8 cellular contexts compared by ENCODE assay signal in the genomic region with DNA sequence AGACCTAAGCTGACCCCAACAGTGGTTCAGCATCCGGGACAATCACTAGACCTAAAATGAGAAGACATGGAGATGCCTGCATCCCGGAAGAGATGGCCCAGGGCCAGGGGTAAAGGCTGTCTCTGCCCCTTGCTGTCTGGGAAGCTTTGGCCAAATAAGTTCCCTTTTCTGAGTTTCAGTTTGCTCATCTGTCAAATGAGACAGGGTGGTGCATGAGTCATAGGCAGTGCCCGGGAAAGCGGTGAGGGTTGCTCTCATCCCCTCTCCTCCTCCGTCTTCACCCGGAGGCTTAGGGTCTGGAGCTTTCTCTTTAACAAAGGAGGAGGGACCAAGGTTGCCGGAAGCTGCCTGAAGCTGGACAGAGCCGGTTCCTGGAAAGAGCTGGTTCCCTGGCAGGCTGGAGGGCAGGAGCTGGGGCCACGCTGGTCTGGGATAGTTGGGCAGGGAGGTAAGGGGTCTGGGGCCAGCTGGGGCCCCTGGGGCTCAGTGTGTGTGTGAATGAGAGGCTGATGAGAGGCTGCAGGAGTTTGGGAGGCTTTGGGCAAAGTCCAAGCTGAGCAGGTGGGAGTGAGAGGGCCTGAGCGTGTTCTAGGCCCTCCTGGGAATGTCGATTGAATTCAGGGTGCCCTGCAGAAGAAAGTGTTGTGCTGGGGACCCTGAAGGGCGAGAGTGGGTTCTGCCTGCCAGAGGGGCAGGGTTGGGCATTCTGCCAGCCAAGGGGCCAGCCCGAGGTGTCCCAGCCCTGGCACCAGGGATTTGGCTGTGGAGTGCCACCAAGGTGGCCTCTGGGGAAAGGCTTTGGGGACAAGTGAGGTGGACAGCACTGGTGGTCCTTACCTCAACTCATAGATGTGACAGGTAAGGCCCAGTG. TPM values are rescaled to one million over a fixed set of nuclear protein-coding genes. Genes with fewer than 3 reads are reported as not detected.
A peak's percentile ranks its signal among the peaks of the same experiment; 100 is the strongest.
DNase-seq lines count a peak whose midpoint lies in the region; ATAC-seq and TF ChIP-seq lines count a peak whose summit lies in the region.

A gene with protein sequence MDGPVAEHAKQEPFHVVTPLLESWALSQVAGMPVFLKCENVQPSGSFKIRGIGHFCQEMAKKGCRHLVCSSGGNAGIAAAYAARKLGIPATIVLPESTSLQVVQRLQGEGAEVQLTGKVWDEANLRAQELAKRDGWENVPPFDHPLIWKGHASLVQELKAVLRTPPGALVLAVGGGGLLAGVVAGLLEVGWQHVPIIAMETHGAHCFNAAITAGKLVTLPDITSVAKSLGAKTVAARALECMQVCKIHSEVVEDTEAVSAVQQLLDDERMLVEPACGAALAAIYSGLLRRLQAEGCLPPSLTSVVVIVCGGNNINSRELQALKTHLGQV (plus strand): TSS at position 351 of the 871 bp plus-strand sequence. CDS start 5,603 bp downstream, outside the sequence.

- no peak within 1 kb of the TSS for H3K27ac Mint-ChIP-seq in activated naive CD4-positive, alpha-beta T cell treated with anti-CD3 and anti-CD28 coated beads, Interleukin-2, amount 10 ng/mL, durations not matched to agents 7 days and 5 days
- H3K27ac Mint-ChIP-seq in T-helper 17 cell: no peak within 1 kb of the TSS

- H3K27me3 Mint-ChIP-seq in activated naive CD4-positive, alpha-beta T cell treated with anti-CD3 and anti-CD28 coated beads, Interleukin-2, amount 10 ng/mL, durations not matched to agents 7 days and 5 days: peaks cover 36% of the 10 kb centered on the region
- H3K27me3 Mint-ChIP-seq in T-helper 17 cell: peaks cover 23% of the 10 kb centered on the region

- TF ChIP-seq CTCF in LNCaP clone FGC (IDR thresholded peaks at IDR 0.05; ENCODE audit: control insufficient read depth, extremely low read depth, insufficient read depth) (no peak), thoracic aorta (IDR thresholded peaks at IDR 0.05) (no peak)

- CTCF ChIA-PET in activated naive CD4-positive, alpha-beta T cell treated with anti-CD3 and anti-CD28 coated beads, Interleukin-2, amount 10 ng/mL, durations not matched to agents 7 days and 5 days (lab: Charles Lee): interaction anchor here (1.4 kb wide), 1 partner anchor 40 kb away, joined by 7 read pairs; no protein-coding TSS in a partner anchor

- H3K9me3 ChIP-seq in T-helper 17 cell (ENCODE audit: control insufficient read depth, low read length, poor library complexity, severe bottlenecking): no peaks in the 10 kb centered on the region
- H3K9me3 ChIP-seq in mononuclear cell (ENCODE audit: low read depth, low read length): no peaks in the 10 kb centered on the region
- no peaks in the 10 kb centered on the region for H3K9me3 ChIP-seq in thoracic aorta

- peaks cover 7% of the 10 kb centered on the region for H3K4me1 Mint-ChIP-seq in activated naive CD4-positive, alpha-beta T cell treated with anti-CD3 and anti-CD28 coated beads, Interleukin-2, amount 10 ng/mL, durations not matched to agents 7 days and 5 days
- H3K4me1 Mint-ChIP-seq in T-helper 17 cell: peaks cover 8% of the 10 kb centered on the region

- no peaks in the 10 kb centered on the region for H3K36me3 Mint-ChIP-seq in activated naive CD4-positive, alpha-beta T cell treated with anti-CD3 and anti-CD28 coated beads, Interleukin-2, amount 10 ng/mL, durations not matched to agents 7 days and 5 days
- no peaks in the 10 kb centered on the region for H3K36me3 Mint-ChIP-seq in T-helper 17 cell (ENCODE audit: low read depth)

- H3K4me1 ChIP-seq in mononuclear cell (ENCODE audit: insufficient read depth, low read length) (peaks cover 21% of the 10 kb centered on the region), thoracic aorta (ENCODE audit: control insufficient read depth in 1 of 2, low read depth in 2 of 2) (peaks cover 5 to 12% of the 10 kb centered on the region in 2 donors)

- H3K4me3 Mint-ChIP-seq in activated naive CD4-positive, alpha-beta T cell treated with anti-CD3 and anti-CD28 coated beads, Interleukin-2, amount 10 ng/mL, durations not matched to agents 7 days and 5 days: peak within 1 kb of the TSS; percentile 29
- H3K4me3 Mint-ChIP-seq in T-helper 17 cell: no peak within 1 kb of the TSS

- ATAC-seq in T-helper 17 cell (peak; percentile 72), thoracic aorta (ENCODE audit: insufficient number of reproducible peaks, low FRiP score, low read depth) (no peak)

- no peaks in the 10 kb centered on the region for H3K9me3 Mint-ChIP-seq in activated naive CD4-positive, alpha-beta T cell treated with anti-CD3 and anti-CD28 coated beads, Interleukin-2, amount 10 ng/mL, durations not matched to agents 7 days and 5 days

- H3K4me3 ChIP-seq in LNCaP clone FGC (ENCODE audit: low read depth, low read length): peak within 1 kb of the TSS; percentile 76
- peak within 1 kb of the TSS; percentile 7 for H3K4me3 ChIP-seq in mononuclear cell (ENCODE audit: low read length)
- H3K4me3 ChIP-seq in thoracic aorta: peak within 1 kb of the TSS; percentile 69

- H3K27me3 ChIP-seq in mononuclear cell (ENCODE audit: insufficient read depth, low read length) (no peaks in the 10 kb centered on the region), thoracic aorta (replicated peaks; ENCODE audit: insufficient read depth) (no peaks in the 10 kb centered on the region)

- peak; percentile 45 for DNase-seq in activated naive CD4-positive, alpha-beta T cell treated with anti-CD3 and anti-CD28 coated beads, Interleukin-2, amount 10 ng/mL, durations not matched to agents 7 days and 5 days
- no peak for DNase-seq in activated naive CD4-positive, alpha-beta T cell treated with Interleukin-2 at 50 U/mL for 16 hours
- DNase-seq in HCEC 1CT: peak; percentile 80
- peak; percentile 48 for DNase-seq in LNCaP clone FGC (ENCODE audit: low read depth)
- DNase-seq in T-helper 17 cell: no peak
- DNase-seq in epithelial cell of prostate (ENCODE audit: low read depth, low spot score): peak; percentile 39
- peak; percentile 25 for DNase-seq in thoracic aorta (ENCODE audit: low spot score)

- no peaks in the 10 kb centered on the region for H3K36me3 ChIP-seq in thoracic aorta

- H3K27ac ChIP-seq in epithelial cell of prostate: peak within 1 kb of the TSS; percentile 53
- H3K27ac ChIP-seq in thoracic aorta: peak within 1 kb of the TSS; percentile 33 to 47

RNA-seq across cellular contexts. Expression of the gene that starts here (rescaled TPM):
- under 1 TPM in 1 of 2 donors, not detected in 1; 0.42 TPM for total RNA-seq in T-helper 17 cell
- total RNA-seq in mononuclear cell: 2.6 TPM
- 1 to 10 TPM; 3.5 to 9.0 TPM for total RNA-seq in thoracic aorta

Comparison
In these comparisons a context has a peak if more than half of its experiments do, and no peak if none do; other contexts are left out.
1. DNase-seq: peak in activated naive CD4-positive, alpha-beta T cell treated with anti-CD3 and anti-CD28 coated beads, Interleukin-2, amount 10 ng/mL, durations not matched to agents 7 days and 5 days (single experiment), HCEC 1CT (single experiment), LNCaP clone FGC (single experiment), epithelial cell of prostate (single experiment) and thoracic aorta (single experiment); none in activated naive CD4-positive, alpha-beta T cell treated with Interleukin-2 at 50 U/mL for 16 hours (single experiment) and T-helper 17 cell (0 of 3).
2. Peak in ATAC-seq in T-helper 17 cell; RNA of the gene not detected or under 1 TPM.
3. H3K4me3 ChIP-seq: peak in every context shown above with its lines; median percentile 76 in LNCaP clone FGC; 69 in thoracic aorta; 7 in mononuclear cell.